In the genomic region with DNA sequence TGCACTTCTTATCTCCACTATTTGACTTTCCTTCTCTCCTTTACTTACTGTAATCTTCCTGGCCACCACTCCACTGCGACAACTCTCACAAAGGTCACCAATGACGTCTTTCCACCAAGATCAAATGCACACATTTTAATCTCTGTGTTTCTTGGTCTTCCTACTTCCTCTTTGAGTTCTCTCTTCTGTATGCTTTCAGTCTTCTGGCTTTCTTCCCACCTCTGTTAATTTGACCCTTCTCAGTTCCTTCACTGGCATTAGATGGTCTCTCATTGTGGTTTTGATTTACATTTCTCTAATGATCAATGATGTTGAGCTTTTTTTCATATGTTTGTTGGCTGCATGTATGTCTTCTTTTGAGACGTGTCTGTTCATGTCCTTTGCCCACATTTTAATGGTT, we compare ENCODE assay signal across 9 cellular contexts. TPM values are rescaled to one million over a fixed set of nuclear protein-coding genes. Genes with fewer than 3 reads are reported as not detected.
DNase-seq lines count a peak whose midpoint lies in the region; ATAC-seq and TF ChIP-seq lines count a peak whose summit lies in the region.
"Had no signal": no experiment of that assay in that cellular context is flagged by ENCODE, and none has a peak within 500 bp of the region (broad histone marks: within the 10 kb centered on the region; RNA-seq: fewer than 3 reads in every experiment).

No MANE protein-coding gene starts in this region.

- peaks cover 22% of the 10 kb centered on the region for H3K36me3 Mint-ChIP-seq in activated naive CD8-positive, alpha-beta T cell treated with anti-CD3 and anti-CD28 coated beads, Interleukin-2, amount 10 ng/mL, durations not matched to agents 7 days and 5 days
- no peaks in the 10 kb centered on the region for H3K36me3 Mint-ChIP-seq in activated CD4-positive, alpha-beta memory T cell treated with anti-CD3 and anti-CD28 coated beads, Interleukin-2, amount 10 ng/mL, durations not matched to agents 7 days and 5 days (ENCODE audit: low read depth)

- CTCF ChIA-PET in activated CD4-positive, alpha-beta memory T cell treated with anti-CD3 and anti-CD28 coated beads, Interleukin-2, amount 10 ng/mL, durations not matched to agents 7 days and 5 days (lab: Charles Lee) = no interaction called here

- intact Hi-C loops in tibial artery (cut with DNase I; ENCODE audit: low total_unique reads) = no loop called here

- ATAC-seq in GM19372 (IDR thresholded peaks at IDR 0.05; ENCODE audit: low read depth, unreplicated experiment) (peak; percentile 83), HG03280 (IDR thresholded peaks at IDR 0.05; ENCODE audit: unreplicated experiment) (peak; percentile 80), left lobe of liver (no peak)
- ATAC-seq in activated naive CD8-positive, alpha-beta T cell treated with anti-CD3 and anti-CD28 coated beads, Interleukin-2, amount 10 ng/mL, durations not matched to agents 7 days and 5 days (ENCODE audit: low read depth) = peak; percentile 56

- H3K27me3 Mint-ChIP-seq in activated naive CD8-positive, alpha-beta T cell treated with anti-CD3 and anti-CD28 coated beads, Interleukin-2, amount 10 ng/mL, durations not matched to agents 7 days and 5 days = peaks cover under 1% of the 10 kb centered on the region
- peaks cover 2% of the 10 kb centered on the region for H3K27me3 Mint-ChIP-seq in activated CD4-positive, alpha-beta memory T cell treated with anti-CD3 and anti-CD28 coated beads, Interleukin-2, amount 10 ng/mL, durations not matched to agents 7 days and 5 days

- H3K27ac ChIP-seq in tibial artery = no peak overlapping the region
- H3K27ac ChIP-seq: parathyroid adenoma had no signal

- DNase-seq in COLO829 (ENCODE audit: low spot score) = peak; percentile 7
- no peak for DNase-seq in activated naive CD8-positive, alpha-beta T cell treated with anti-CD3 and anti-CD28 coated beads, Interleukin-2, amount 10 ng/mL, durations not matched to agents 7 days and 5 days
- DNase-seq in activated CD4-positive, alpha-beta memory T cell treated with anti-CD3 and anti-CD28 coated beads, Interleukin-2, amount 10 ng/mL, durations not matched to agents 7 days and 5 days = no peak
- DNase-seq in tibial artery = no peak
- DNase-seq in NCI-H1092 treated with DMSO at 0.1 percent for 48 hours (lab: John Stamatoyannopoulos, UW) = no peak
- DNase-seq in left lobe of liver (ENCODE audit: low spot score) = no peak

- peaks cover 0 to 46% (median 22%) of the 10 kb centered on the region in 4 donors for H3K4me1 ChIP-seq in tibial artery
- H3K4me1 ChIP-seq: parathyroid adenoma had no signal

- TF ChIP-seq CTCF in tibial artery (IDR thresholded peaks at IDR 0.05) = no peak

- no peak overlapping the region for H3K4me3 ChIP-seq in tibial artery

- H3K36me3 ChIP-seq in tibial artery = no peaks in the 10 kb centered on the region

- POLR2A ChIA-PET in activated naive CD8-positive, alpha-beta T cell treated with anti-CD3 and anti-CD28 coated beads, Interleukin-2, amount 10 ng/mL, durations not matched to agents 7 days and 5 days (lab: Charles Lee) = no interaction called here
- POLR2A ChIA-PET in activated CD4-positive, alpha-beta memory T cell treated with anti-CD3 and anti-CD28 coated beads, Interleukin-2, amount 10 ng/mL, durations not matched to agents 7 days and 5 days (lab: Charles Lee) = no interaction called here

- H3K4me1 Mint-ChIP-seq in activated naive CD8-positive, alpha-beta T cell treated with anti-CD3 and anti-CD28 coated beads, Interleukin-2, amount 10 ng/mL, durations not matched to agents 7 days and 5 days = peaks cover 17% of the 10 kb centered on the region
- peaks cover 5% of the 10 kb centered on the region for H3K4me1 Mint-ChIP-seq in activated CD4-positive, alpha-beta memory T cell treated with anti-CD3 and anti-CD28 coated beads, Interleukin-2, amount 10 ng/mL, durations not matched to agents 7 days and 5 days

- no peaks in the 10 kb centered on the region for H3K9me3 ChIP-seq in tibial artery

- peak overlapping the region; percentile 81 for H3K27ac Mint-ChIP-seq in activated naive CD8-positive, alpha-beta T cell treated with anti-CD3 and anti-CD28 coated beads, Interleukin-2, amount 10 ng/mL, durations not matched to agents 7 days and 5 days
- H3K27ac Mint-ChIP-seq in activated CD4-positive, alpha-beta memory T cell treated with anti-CD3 and anti-CD28 coated beads, Interleukin-2, amount 10 ng/mL, durations not matched to agents 7 days and 5 days = no peak overlapping the region

- H3K27me3 ChIP-seq in tibial artery = no peaks in the 10 kb centered on the region

- H3K4me3 Mint-ChIP-seq in activated naive CD8-positive, alpha-beta T cell treated with anti-CD3 and anti-CD28 coated beads, Interleukin-2, amount 10 ng/mL, durations not matched to agents 7 days and 5 days = peak overlapping the region; percentile 31
- H3K4me3 Mint-ChIP-seq in activated CD4-positive, alpha-beta memory T cell treated with anti-CD3 and anti-CD28 coated beads, Interleukin-2, amount 10 ng/mL, durations not matched to agents 7 days and 5 days = no peak overlapping the region

- H3K9me3 Mint-ChIP-seq in activated naive CD8-positive, alpha-beta T cell treated with anti-CD3 and anti-CD28 coated beads, Interleukin-2, amount 10 ng/mL, durations not matched to agents 7 days and 5 days = peaks cover 13% of the 10 kb centered on the region
- no peaks in the 10 kb centered on the region for H3K9me3 Mint-ChIP-seq in activated CD4-positive, alpha-beta memory T cell treated with anti-CD3 and anti-CD28 coated beads, Interleukin-2, amount 10 ng/mL, durations not matched to agents 7 days and 5 days

RNA-seq across cellular contexts. Expression of a gene that starts 31.9 kb away (rescaled TPM):
- total RNA-seq in activated naive CD8-positive, alpha-beta T cell treated with anti-CD3 and anti-CD28 coated beads, Interleukin-2, amount 10 ng/mL, durations not matched to agents 7 days and 5 days = 100 to 1,000 TPM; 188 to 200 TPM
- total RNA-seq in activated CD4-positive, alpha-beta memory T cell treated with anti-CD3 and anti-CD28 coated beads, Interleukin-2, amount 10 ng/mL, durations not matched to agents 7 days and 5 days = 100 to 1,000 TPM; 229 to 235 TPM
- total RNA-seq in left lobe of liver = 67.2 TPM
